Comparison of ENCODE assay signal across 8 cellular contexts in genomic region chr6:72620866-72621242, GRCh38. TPM values are rescaled to one million over a fixed set of nuclear protein-coding genes. Genes with fewer than 3 reads are reported as not detected.
DNase-seq lines count a peak whose midpoint lies in the region; ATAC-seq and TF ChIP-seq lines count a peak whose summit lies in the region.

No MANE protein-coding gene starts in this region.

- DNase-seq in A673 (ENCODE audit: low spot score) = no peak
- DNase-seq in MM.1S = no peak
- DNase-seq in cardiac fibroblast (ENCODE audit: low read depth in 2 of 2) = peak in 1 of 2 donors; percentile 29
- DNase-seq in natural killer cell treated with Interleukin-12 subunit alpha and Interleukin-12 subunit beta and Interleukin-15 and Interleukin-18, amount 100 ng/mL, for 72 hours (ENCODE audit: low spot score) = no peak
- DNase-seq in HCEC 1CT = no peak
- DNase-seq in NCI-H2171 treated with DMSO at 0.1 percent for 48 hours (lab: John Stamatoyannopoulos, UW) = no peak

- CTCF ChIA-PET in A673 (lab: Charles Lee) = interaction anchor here (1.0 to 1.7 kb wide), 2 partner anchors 40 to 509 kb away, joined by 3 to 5 read pairs; no protein-coding TSS in a partner anchor

- peaks cover 34 to 39% of the 10 kb centered on the region in 2 donors for H3K4me1 Mint-ChIP-seq in natural killer cell treated with Interleukin-12 subunit alpha and Interleukin-12 subunit beta and Interleukin-15 and Interleukin-18, amount 100 ng/mL, for 72 hours (ENCODE audit: low read depth in 2 of 2)

- peaks cover 28% of the 10 kb centered on the region for H3F3A ChIP-seq in MM.1S (ENCODE audit: insufficient read depth, low read length)

- no peaks in the 10 kb centered on the region for H4K20me1 ChIP-seq in MM.1S (ENCODE audit: insufficient read depth, low read length)

- intact Hi-C loops in A673 (cut with micrococcal nuclease; ENCODE audit: unreplicated experiment) = loop anchor here (5.0 to 10.0 kb wide), 3 partner anchors 204 to 331 kb away; no protein-coding TSS in a partner anchor

- H3K4me3 ChIP-seq in A673 (ENCODE audit: low read depth, low read length, poor library complexity, severe bottlenecking) = peak overlapping the region; percentile 73
- peak overlapping the region; percentile 92 for H3K4me3 ChIP-seq in MM.1S (ENCODE audit: low read length)
- H3K4me3 ChIP-seq in cardiac fibroblast (replicated peaks in 1 of 2; ENCODE audit: low read depth in 2 of 2, low read length in 2 of 2) = peak overlapping the region; percentile 62 to 69

- H3K27me3 ChIP-seq in A673 (replicated peaks; ENCODE audit: insufficient read depth, low read depth, low read length, poor library complexity) = no peaks in the 10 kb centered on the region
- H3K27me3 ChIP-seq in MM.1S (replicated peaks; ENCODE audit: insufficient read depth, low read length) = no peaks in the 10 kb centered on the region

- H3K36me3 ChIP-seq in A673 (ENCODE audit: insufficient read depth, low read length, poor library complexity, severe bottlenecking) = no peaks in the 10 kb centered on the region
- H3K36me3 ChIP-seq in MM.1S (replicated peaks; ENCODE audit: insufficient read depth, low read length) = no peaks in the 10 kb centered on the region

- no peaks in the 10 kb centered on the region for H3K9me2 ChIP-seq in MM.1S (replicated peaks; ENCODE audit: insufficient read depth, low read length)

- H3K4me1 ChIP-seq in A673 (ENCODE audit: insufficient read depth, low read length, poor library complexity, severe bottlenecking) (peaks cover 35% of the 10 kb centered on the region), MM.1S (ENCODE audit: low read length) (peaks cover 20% of the 10 kb centered on the region)

- TF ChIP-seq CTCF in A673 (conservative IDR thresholded peaks at IDR 0.05; ENCODE audit: low read depth, low read length) (no peak), MM.1S (IDR thresholded peaks at IDR 0.05; ENCODE audit: low read length) (no peak), cardiac fibroblast (IDR thresholded peaks at IDR 0.05; ENCODE audit: low read depth, low read length) (no peak)

- POLR2A ChIA-PET in A673 (lab: Charles Lee; ENCODE audit: low non-redundant PET) = no interaction called here

- BruUV-seq in A673 (replicated peaks; lab: Mats Ljungman, UMichigan) = no TSS peak

- H3K36me3 Mint-ChIP-seq in natural killer cell treated with Interleukin-12 subunit alpha and Interleukin-12 subunit beta and Interleukin-15 and Interleukin-18, amount 100 ng/mL, for 72 hours = no peaks in the 10 kb centered on the region

- peaks cover 34% of the 10 kb centered on the region for H3K79me2 ChIP-seq in MM.1S (ENCODE audit: low read length)

- H2AFZ ChIP-seq in MM.1S (ENCODE audit: low read length) = peak overlapping the region; percentile 95

- peak overlapping the region; percentile 98 for H3K4me2 ChIP-seq in MM.1S (ENCODE audit: low read depth, low read length)

- peak overlapping the region; percentile 78 to 88 for H3K27ac Mint-ChIP-seq in natural killer cell treated with Interleukin-12 subunit alpha and Interleukin-12 subunit beta and Interleukin-15 and Interleukin-18, amount 100 ng/mL, for 72 hours

- H3K9me3 Mint-ChIP-seq in natural killer cell treated with Interleukin-12 subunit alpha and Interleukin-12 subunit beta and Interleukin-15 and Interleukin-18, amount 100 ng/mL, for 72 hours = no peaks in the 10 kb centered on the region

- H3K27ac ChIP-seq in A673 (ENCODE audit: low read depth, low read length, poor library complexity, severe bottlenecking) = no peak overlapping the region
- H3K27ac ChIP-seq in MM.1S (ENCODE audit: low read length) = peak overlapping the region; percentile 30; the same call in 1 of the 2 replicates

- no peak for ATAC-seq in natural killer cell treated with Interleukin-12 subunit alpha and Interleukin-12 subunit beta and Interleukin-15 and Interleukin-18, amount 100 ng/mL, for 72 hours
- ATAC-seq in GM18909 (IDR thresholded peaks at IDR 0.05; ENCODE audit: poor library complexity, unreplicated experiment) (no peak), HG03520 (IDR thresholded peaks at IDR 0.05; ENCODE audit: unreplicated experiment) (no peak)

- H3K9ac ChIP-seq in MM.1S (ENCODE audit: low read length) = peak overlapping the region; percentile 90; the same call in 1 of the 2 replicates

- peak overlapping the region; percentile 94 for H3K4me3 Mint-ChIP-seq in natural killer cell treated with Interleukin-12 subunit alpha and Interleukin-12 subunit beta and Interleukin-15 and Interleukin-18, amount 100 ng/mL, for 72 hours

- H3K27me3 Mint-ChIP-seq in natural killer cell treated with Interleukin-12 subunit alpha and Interleukin-12 subunit beta and Interleukin-15 and Interleukin-18, amount 100 ng/mL, for 72 hours = no peaks in the 10 kb centered on the region

- H3K9me3 ChIP-seq in A673 (ENCODE audit: low read depth, low read length, poor library complexity, severe bottlenecking) = no peaks in the 10 kb centered on the region
- no peaks in the 10 kb centered on the region for H3K9me3 ChIP-seq in MM.1S (replicated peaks; ENCODE audit: insufficient read depth, low read length)

RNA-seq across cellular contexts. Expression of gene KCNQ5, which starts 1.0 kb away (rescaled TPM):
- total RNA-seq in A673 (2021) = 17.8 and 18.6 TPM in 2 replicates
- total RNA-seq in natural killer cell treated with Interleukin-12 subunit alpha and Interleukin-12 subunit beta and Interleukin-15 and Interleukin-18, amount 100 ng/mL, for 72 hours = 10 to 100 TPM in 1 of 2 donors, 1 to 10 TPM in 1; 3.8 to 13.3 TPM
